27 cellular contexts compared by ENCODE assay signal in the genomic region with DNA sequence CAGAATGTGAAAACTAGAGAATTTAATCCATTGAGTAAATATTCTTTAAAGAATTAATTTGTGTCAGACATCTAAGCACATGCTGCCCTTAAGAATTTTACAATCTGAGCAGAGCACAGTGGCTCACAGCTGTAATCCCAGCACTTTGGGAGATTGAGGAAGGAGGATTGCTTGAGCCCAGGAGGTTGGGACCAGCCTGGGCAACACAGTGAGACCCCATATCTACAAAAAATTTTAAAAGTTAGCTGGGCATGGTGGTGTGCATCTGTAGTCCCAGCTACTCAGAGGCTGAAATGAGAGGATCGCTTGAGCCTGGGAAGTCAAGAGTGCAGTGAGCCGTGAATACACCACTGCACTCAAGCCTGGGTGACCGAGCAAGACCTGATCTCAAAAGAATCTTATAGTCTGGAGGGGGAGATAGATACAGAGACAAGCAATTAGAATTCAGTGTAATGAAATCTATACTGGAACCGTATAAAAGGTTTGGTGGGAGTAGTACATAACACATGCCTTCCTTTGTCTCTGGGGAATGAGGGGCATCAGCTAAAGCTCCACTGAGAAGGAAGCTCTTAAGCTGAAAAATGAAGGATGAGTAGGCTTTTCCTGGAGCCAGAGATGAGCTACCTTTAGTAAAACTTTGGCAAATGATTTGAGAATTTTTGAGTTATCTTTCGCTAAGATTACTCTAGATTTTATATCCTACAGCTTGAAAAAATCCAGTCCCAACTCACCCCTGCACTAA. TPM values are rescaled to one million over a fixed set of nuclear protein-coding genes. Genes with fewer than 3 reads are reported as not detected.
DNase-seq lines count a peak whose midpoint lies in the region; ATAC-seq, FAIRE-seq and TF ChIP-seq lines count a peak whose summit lies in the region.
"Had no signal": no experiment of that assay in that cellular context is flagged by ENCODE, and none has a peak within 500 bp of the region (broad histone marks: within the 10 kb centered on the region; RNA-seq: fewer than 3 reads in every experiment).

No MANE protein-coding gene starts in this region.

- H3K27me3 ChIP-seq in CD8-positive, alpha-beta T cell (ENCODE audit: insufficient read depth, low read length), result no peaks in the 10 kb centered on the region
- no peaks in the 10 kb centered on the region for H3K27me3 ChIP-seq in prostate gland (replicated peaks; ENCODE audit: insufficient read depth)
- H3K27me3 ChIP-seq in tibial nerve, result no peaks in the 10 kb centered on the region
- no peaks in the 10 kb centered on the region for H3K27me3 ChIP-seq in dorsolateral prefrontal cortex
- H3K27me3 ChIP-seq: ascending aorta, spleen had no signal

- no peak for TF ChIP-seq EP300 in tibial nerve (IDR thresholded peaks at IDR 0.05)

- peak overlapping the region; percentile 55 for H3K27ac Mint-ChIP-seq in CD8-positive, alpha-beta T cell
- peak overlapping the region; percentile 80 for H3K27ac Mint-ChIP-seq in mesothelial cell of epicardium
- H3K27ac Mint-ChIP-seq: activated naive CD4-positive, alpha-beta T cell treated with anti-CD3 and anti-CD28 coated beads, Interleukin-2, amount 10 ng/mL, durations not matched to agents 7 days and 5 days had no signal

- peaks cover 72% of the 10 kb centered on the region for H3K4me1 Mint-ChIP-seq in CD8-positive, alpha-beta T cell (ENCODE audit: low read depth)
- H3K4me1 Mint-ChIP-seq in mesothelial cell of epicardium, result peaks cover 29% of the 10 kb centered on the region

- H3K27me3 Mint-ChIP-seq in CD8-positive, alpha-beta T cell (ENCODE audit: low read depth), result no peaks in the 10 kb centered on the region
- no peaks in the 10 kb centered on the region for H3K27me3 Mint-ChIP-seq in mesothelial cell of epicardium (ENCODE audit: low read depth)
- H3K27me3 Mint-ChIP-seq: activated naive CD4-positive, alpha-beta T cell treated with anti-CD3 and anti-CD28 coated beads, Interleukin-2, amount 10 ng/mL, durations not matched to agents 7 days and 5 days had no signal

- TF ChIP-seq POLR2A in prostate gland (IDR thresholded peaks at IDR 0.05), result no peak
- TF ChIP-seq POLR2A in tibial nerve (IDR thresholded peaks at IDR 0.05), result no peak

- no peak for TF ChIP-seq CTCF in CD8-positive, alpha-beta T cell (IDR thresholded peaks at IDR 0.05)
- TF ChIP-seq CTCF in mesothelial cell of epicardium (IDR thresholded peaks at IDR 0.05; ENCODE audit: unreplicated experiment) (no peak), prostate gland (IDR thresholded peaks at IDR 0.05) (no peak), tibial nerve (IDR thresholded peaks at IDR 0.05) (no peak), dorsolateral prefrontal cortex (IDR thresholded peaks at IDR 0.05 in 54 of 56, conservative IDR thresholded peaks at IDR 0.05 in 2 of 56; ENCODE audit: low read depth in 1 of 56, partially characterized antibody in 56 of 56) (no peak)

- DNase-seq in CD8-positive, alpha-beta T cell, result no peak
- DNase-seq in RCC 7860 (ENCODE audit: low spot score), result peak; percentile 29
- DNase-seq in mesothelial cell of epicardium (ENCODE audit: low spot score in 2 of 2, unreplicated experiment in 2 of 2), result no peak
- no peak for DNase-seq in prostate gland (ENCODE audit: low spot score)
- DNase-seq in tibial nerve (ENCODE audit: low spot score in 2 of 2), result no peak
- no peak for DNase-seq in dorsolateral prefrontal cortex
- DNase-seq in ecto neural progenitor cell (ENCODE audit: low spot score), result no peak
- DNase-seq: activated CD8-positive, alpha-beta memory T cell treated with anti-CD3 and anti-CD28 coated beads for 24 hours; activated naive CD4-positive, alpha-beta T cell treated with anti-CD3 and anti-CD28 coated beads, Interleukin-2, amount 10 ng/mL, durations not matched to agents 7 days and 5 days; activated T-cell treated with anti-CD3 and anti-CD28 coated beads, Interleukin-2, amount 50 U/mL, for 4 hours; central memory CD4-positive, alpha-beta T cell; effector CD4-positive, alpha-beta T cell; EL; foreskin melanocyte; H7; hippocampal formation; MM.1S; mucosa of descending colon; NCI-H1436 treated with DMSO at 0.1 percent for 48 hours; Right ventricle myocardium superior; spleen; stimulated activated CD4-positive, alpha-beta T cell treated with anti-CD3 and anti-CD28 coated beads, Interleukin-4, amount 100 ng/mL, for 1 hour; stimulated activated naive CD4-positive, alpha-beta T cell; T-helper 1 cell had no signal

- peak overlapping the region; percentile 16 for H3K4me3 Mint-ChIP-seq in CD8-positive, alpha-beta T cell
- no peak overlapping the region for H3K4me3 Mint-ChIP-seq in mesothelial cell of epicardium
- H3K4me3 Mint-ChIP-seq: activated naive CD4-positive, alpha-beta T cell treated with anti-CD3 and anti-CD28 coated beads, Interleukin-2, amount 10 ng/mL, durations not matched to agents 7 days and 5 days; activated T-cell treated with anti-CD3 and anti-CD28 coated beads, Interleukin-2, amount 50 U/mL, for 4 hours had no signal

- H3K9me3 ChIP-seq in CD8-positive, alpha-beta T cell (ENCODE audit: low read length), result no peaks in the 10 kb centered on the region
- no peaks in the 10 kb centered on the region for H3K9me3 ChIP-seq in prostate gland
- no peaks in the 10 kb centered on the region for H3K9me3 ChIP-seq in tibial nerve
- H3K9me3 ChIP-seq: ascending aorta, mucosa of descending colon, spleen, thoracic aorta had no signal

- peaks cover 32% of the 10 kb centered on the region for H3K4me1 ChIP-seq in CD8-positive, alpha-beta T cell (ENCODE audit: insufficient read depth, low read length)
- H3K4me1 ChIP-seq in prostate gland (replicated peaks), result no peaks in the 10 kb centered on the region
- peaks cover 0 to 28% (median 0%) of the 10 kb centered on the region in 4 donors for H3K4me1 ChIP-seq in tibial nerve
- H3K4me1 ChIP-seq: ascending aorta had no signal

- intact Hi-C loops in CD8-positive, alpha-beta T cell (cut with DNase I, micrococcal nuclease), result no loop called here
- intact Hi-C loops in prostate gland (cut with DNase I), result no loop called here
- intact Hi-C loops in dorsolateral prefrontal cortex (cut with DNase I), result no loop called here

- CTCF ChIA-PET in CD8-positive, alpha-beta T cell (lab: Charles Lee), result interaction anchor here (0.8 kb wide), 1 partner anchor 105 kb away, joined by 3 read pairs; no protein-coding TSS in a partner anchor

- no peaks in the 10 kb centered on the region for H3K9me3 Mint-ChIP-seq in CD8-positive, alpha-beta T cell
- no peaks in the 10 kb centered on the region for H3K9me3 Mint-ChIP-seq in mesothelial cell of epicardium
- H3K9me3 Mint-ChIP-seq: activated naive CD4-positive, alpha-beta T cell treated with anti-CD3 and anti-CD28 coated beads, Interleukin-2, amount 10 ng/mL, durations not matched to agents 7 days and 5 days; activated T-cell treated with anti-CD3 and anti-CD28 coated beads, Interleukin-2, amount 50 U/mL, for 4 hours had no signal

- peaks cover 30% of the 10 kb centered on the region for H3K36me3 Mint-ChIP-seq in CD8-positive, alpha-beta T cell
- no peaks in the 10 kb centered on the region for H3K36me3 Mint-ChIP-seq in mesothelial cell of epicardium

- POLR2A ChIA-PET in CD8-positive, alpha-beta T cell (lab: Charles Lee), result no interaction called here

- H3K36me3 ChIP-seq in CD8-positive, alpha-beta T cell (ENCODE audit: insufficient read depth, low read length), result no peaks in the 10 kb centered on the region
- H3K36me3 ChIP-seq in prostate gland (no peaks in the 10 kb centered on the region), tibial nerve (no peaks in the 10 kb centered on the region)
- H3K36me3 ChIP-seq: ascending aorta, thoracic aorta had no signal

- no peak overlapping the region for H3K4me3 ChIP-seq in CD8-positive, alpha-beta T cell (ENCODE audit: low read depth, low read length)
- H3K4me3 ChIP-seq in prostate gland (no peak overlapping the region), tibial nerve (no peak overlapping the region), dorsolateral prefrontal cortex (no peak overlapping the region)
- H3K4me3 ChIP-seq: ascending aorta, mucosa of descending colon, spleen, thoracic aorta had no signal

- 88% methylated on average over 5 of the region's 5 CpGs for WGBS in prostate gland
- WGBS in tibial nerve, 2 donors, result 81% methylated on average over 5 of the region's 5 CpGs

- peak; percentile 68 for FAIRE-seq in RCC 7860 (lab: Jason Lieb, UNC)

- no peak for ATAC-seq in CD8-positive, alpha-beta T cell
- ATAC-seq in GM19438 (IDR thresholded peaks at IDR 0.05; ENCODE audit: low read depth, unreplicated experiment), result peak; percentile 55
- ATAC-seq: activated T-cell treated with anti-CD3 and anti-CD28 coated beads, Interleukin-2, amount 50 U/mL, for 4 hours; mucosa of descending colon had no signal

- no peak overlapping the region for H3K27ac ChIP-seq in CD8-positive, alpha-beta T cell (ENCODE audit: low read depth, low read length)
- H3K27ac ChIP-seq in prostate gland (no peak overlapping the region), tibial nerve (no peak overlapping the region), dorsolateral prefrontal cortex (no peak overlapping the region)
- H3K27ac ChIP-seq: ascending aorta, spleen, thoracic aorta had no signal

RNA-seq across cellular contexts. Expression of a gene that starts 21.3 kb away (rescaled TPM):
- 100 to 1,000 TPM; 122 to 125 TPM for total RNA-seq in CD8-positive, alpha-beta T cell
- total RNA-seq in mesothelial cell of epicardium (72.3 to 76.1 TPM (median 73.9 TPM) in 3 replicates), prostate gland (100 to 1,000 TPM; 120 to 122 TPM), tibial nerve (100 to 1,000 TPM in 2 of 4 donors, 10 to 100 TPM in 2; 80.8 to 114 (median 100) TPM), dorsolateral prefrontal cortex (10 to 100 TPM; 29.5 to 78.3 (median 50.7) TPM)
